ENCODE assay signal across 32 cellular contexts in the genomic region with DNA sequence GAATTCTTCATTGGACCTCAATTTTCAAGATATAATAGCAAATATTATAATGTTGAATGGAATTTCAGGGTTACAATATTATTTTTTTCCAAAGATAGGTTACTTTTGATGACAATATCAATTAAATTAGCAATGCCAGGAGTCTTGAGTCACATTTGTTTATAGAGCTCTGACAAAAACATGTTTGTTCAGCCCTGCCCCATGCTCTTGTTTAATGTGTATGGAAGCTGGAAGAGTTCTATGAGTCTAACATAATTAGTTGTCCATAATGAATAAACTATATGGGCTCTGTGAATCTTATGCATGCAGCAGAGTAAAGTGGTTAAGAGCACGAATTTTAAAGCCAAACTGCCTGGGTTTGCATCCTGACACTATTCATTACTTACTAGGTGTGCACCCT. TPM values are rescaled to one million over a fixed set of nuclear protein-coding genes. Genes with fewer than 3 reads are reported as not detected.
"Had no signal": no experiment of that assay in that cellular context is flagged by ENCODE, and none has a peak within 500 bp of the region (broad histone marks: within the 10 kb centered on the region; RNA-seq: fewer than 3 reads in every experiment).

No MANE protein-coding gene starts in this region.

- FAIRE-seq: bronchial epithelial cell, TTC549 had no signal

- DNase-seq: activated B cell treated with CpG ODN at 0.5 μM for 24 hours; activated CD4-positive, alpha-beta memory T cell treated with anti-CD3 and anti-CD28 coated beads for 36 hours; activated CD4-positive, alpha-beta T cell treated with anti-CD3 and anti-CD28 coated beads for 4 hours; activated CD4-positive, alpha-beta T cell treated with anti-CD3 and anti-CD28 coated beads, Interleukin-2, amount 10 ng/mL, durations not matched to agents 24 days and 14 days; activated CD4-positive, alpha-beta T cell treated with anti-CD3 and anti-CD28 coated beads, Interleukin-2, amount 50 U/mL, for 1 hour; activated CD4-positive, alpha-beta T cell treated with anti-CD3 and anti-CD28 coated beads, Interleukin-2, amount 50 U/mL, for 4 hours; activated CD4-positive, CD25-positive, alpha-beta regulatory T cell treated with anti-CD3 and anti-CD28 coated beads, Interleukin-2, amount 50 U/mL, for 72 hours; activated CD8-positive, alpha-beta memory T cell treated with anti-CD3 and anti-CD28 coated beads for 24 hours; activated CD8-positive, alpha-beta memory T cell treated with anti-CD3 and anti-CD28 coated beads, Interleukin-2, amount 10 ng/mL, durations not matched to agents 7 days and 5 days; activated CD8-positive, alpha-beta memory T cell treated with anti-CD3 and anti-CD28 coated beads, Interleukin-2, amount 50 U/mL, for 48 hours; activated CD8-positive, alpha-beta T cell treated with anti-CD3 and anti-CD28 coated beads for 36 hours; activated effector memory CD4-positive, alpha-beta T cell treated with Interleukin-2 at 50 U/mL for 16 hours; activated gamma-delta T cell; activated naive CD4-positive, alpha-beta T cell treated with anti-CD3 and anti-CD28 coated beads, Interleukin-2, amount 10 ng/mL, durations not matched to agents 7 days and 5 days; activated naive CD4-positive, alpha-beta T cell treated with Interleukin-2 at 50 U/mL for 16 hours; activated naive CD8-positive, alpha-beta T cell treated with anti-CD3 and anti-CD28 coated beads, Interleukin-2, amount 10 ng/mL, durations not matched to agents 7 days and 5 days; activated naive CD8-positive, alpha-beta T cell treated with anti-CD3 and anti-CD28 coated beads, Interleukin-2, amount 50 U/mL, for 24 hours; activated T-cell treated with anti-CD3 and anti-CD28 coated beads, Interleukin-2, amount 50 U/mL, for 24 hours; activated T-cell treated with anti-CD3 and anti-CD28 coated beads, Interleukin-2, amount 50 U/mL, for 48 hours; amygdala; anterior cingulate cortex; caudate nucleus; cerebellar nuclear complex; T-helper 1 cell; T-helper 2 cell; T-helper 9 cell had no signal

- ATAC-seq: activated CD8-positive, alpha-beta memory T cell treated with anti-CD3 and anti-CD28 coated beads, Interleukin-2, amount 10 ng/mL, durations not matched to agents 7 days and 5 days; activated CD8-positive, alpha-beta T cell treated with anti-CD3 and anti-CD28 coated beads for 36 hours; activated naive CD8-positive, alpha-beta T cell treated with anti-CD3 and anti-CD28 coated beads, Interleukin-2, amount 50 U/mL, for 24 hours had no signal

- H3K27ac ChIP-seq: ascending aorta, cardiac muscle cell had no signal

- H3K4me3 ChIP-seq: ascending aorta, cardiac muscle cell had no signal

- H3K36me3 ChIP-seq: ascending aorta, cardiac muscle cell had no signal

- H3K9me3 ChIP-seq: ascending aorta had no signal

- H3K27me3 ChIP-seq: ascending aorta, cardiac muscle cell had no signal

- H3K4me1 ChIP-seq: ascending aorta had no signal

RNA-seq across cellular contexts. Expression of gene ALB, which starts 22.9 kb away (rescaled TPM):
- total RNA-seq: activated B cell treated with CpG ODN at 0.5 μM for 24 hours; activated CD4-positive, alpha-beta memory T cell treated with anti-CD3 and anti-CD28 coated beads for 36 hours; activated CD4-positive, alpha-beta T cell treated with anti-CD3 and anti-CD28 coated beads, Interleukin-2, amount 10 ng/mL, durations not matched to agents 24 days and 14 days; activated CD8-positive, alpha-beta memory T cell treated with anti-CD3 and anti-CD28 coated beads, Interleukin-2, amount 10 ng/mL, durations not matched to agents 7 days and 5 days; activated CD8-positive, alpha-beta T cell treated with anti-CD3 and anti-CD28 coated beads for 36 hours; activated naive CD8-positive, alpha-beta T cell treated with anti-CD3 and anti-CD28 coated beads, Interleukin-2, amount 10 ng/mL, durations not matched to agents 7 days and 5 days; activated T-helper 2 cell treated with anti-CD3 and anti-CD28 coated beads, Interferon-gamma antibody, Interleukin-2, Interleukin-4, amounts not matched to agents 10 μg/mL and 5 μg/mL and 100 μg/mL, durations not matched to agents 14 hours and 24 hours and 36 hours; bronchial epithelial cell had no signal

RNA-seq across cellular contexts. Expression of gene AFP, which starts 54.8 kb away (rescaled TPM):
- total RNA-seq: activated B cell treated with CpG ODN at 0.5 μM for 24 hours; activated CD4-positive, alpha-beta memory T cell treated with anti-CD3 and anti-CD28 coated beads for 36 hours; activated CD4-positive, alpha-beta T cell treated with anti-CD3 and anti-CD28 coated beads, Interleukin-2, amount 10 ng/mL, durations not matched to agents 24 days and 14 days; activated CD8-positive, alpha-beta memory T cell treated with anti-CD3 and anti-CD28 coated beads, Interleukin-2, amount 10 ng/mL, durations not matched to agents 7 days and 5 days; activated CD8-positive, alpha-beta T cell treated with anti-CD3 and anti-CD28 coated beads for 36 hours; activated naive CD8-positive, alpha-beta T cell treated with anti-CD3 and anti-CD28 coated beads, Interleukin-2, amount 10 ng/mL, durations not matched to agents 7 days and 5 days; activated T-helper 2 cell treated with anti-CD3 and anti-CD28 coated beads, Interferon-gamma antibody, Interleukin-2, Interleukin-4, amounts not matched to agents 10 μg/mL and 5 μg/mL and 100 μg/mL, durations not matched to agents 14 hours and 24 hours and 36 hours; ascending aorta; bronchial epithelial cell had no signal
- polyA plus RNA-seq: adipose tissue had no signal
